ENCODE assay signal across 26 cellular contexts in genomic region chr4:186935881-186936280, GRCh38.
DNase-seq lines count a peak whose midpoint lies in the region; TF ChIP-seq lines count a peak whose summit lies in the region.
"Had no signal": no experiment of that assay in that cellular context is flagged by ENCODE, and none has a peak within 500 bp of the region (broad histone marks: within the 10 kb centered on the region; RNA-seq: fewer than 3 reads in every experiment).

No MANE protein-coding gene starts in this region.

- H3K4me1 Mint-ChIP-seq in MCF 10A (ENCODE audit: insufficient read depth, unreplicated experiment) (peaks cover 29% of the 10 kb centered on the region), osteocyte (ENCODE audit: unreplicated experiment) (peaks cover 27% of the 10 kb centered on the region)
- H3K4me1 Mint-ChIP-seq: activated naive CD4-positive, alpha-beta T cell treated with anti-CD3 and anti-CD28 coated beads, Interleukin-2, amount 50 U/mL, for 24 hours; naive B cell had no signal

- H3K9ac ChIP-seq in mammary epithelial cell (ENCODE audit: insufficient read depth, low read length): no peak overlapping the region

- H2AFZ ChIP-seq in mammary epithelial cell (ENCODE audit: low read depth, low read length): no peak overlapping the region

- dilution Hi-C loops in mammary epithelial cell (cut with HindIII; ENCODE audit: low sequenced_read_pairs): no loop called here

- H3K79me2 ChIP-seq in mammary epithelial cell (ENCODE audit: insufficient read depth, low read length): no peaks in the 10 kb centered on the region

- DNase-seq in mammary epithelial cell (peak; percentile 40), MCF 10A (ENCODE audit: unreplicated experiment) (no peak), fibroblast of villous mesenchyme (ENCODE audit: low read depth) (peak; percentile 10), osteocyte (ENCODE audit: extremely low spot score, unreplicated experiment) (no peak), uterus (no peak), nucleus accumbens (lab: John Stamatoyannopoulos, UW) (no peak), HK-2 (ENCODE audit: unreplicated experiment) (no peak), islet precursor cell (no peak)
- DNase-seq: activated CD4-positive, alpha-beta T cell treated with anti-CD3 and anti-CD28 coated beads for 4 hours; anterior cingulate cortex; caudate nucleus; CD4-positive, alpha-beta T cell; dermis blood vessel endothelial cell; DMS 273 treated with DMSO at 0.1 percent for 48 hours; naive B cell; NCI-H1048; NCI-H187; NCI-H69; right cardiac atrium; RPMI8226; T-helper 2 cell had no signal

- H3K4me3 ChIP-seq in mammary epithelial cell (replicated peaks in 1 of 3; ENCODE audit: insufficient read depth in 1 of 3, low read depth in 2 of 3, low read length in 3 of 3): no peak overlapping the region
- H3K4me3 ChIP-seq in fibroblast of villous mesenchyme (ENCODE audit: low read depth, low read length): no peak overlapping the region
- H3K4me3 ChIP-seq in uterus: no peak overlapping the region
- H3K4me3 ChIP-seq: lung had no signal

- H3K4me3 Mint-ChIP-seq in MCF 10A (ENCODE audit: unreplicated experiment) (no peak overlapping the region), osteocyte (ENCODE audit: unreplicated experiment) (no peak overlapping the region)
- H3K4me3 Mint-ChIP-seq: activated naive CD4-positive, alpha-beta T cell treated with anti-CD3 and anti-CD28 coated beads, Interleukin-2, amount 50 U/mL, for 24 hours; CD4-positive, alpha-beta T cell; naive B cell; stimulated activated naive CD8-positive, alpha-beta T cell treated with anti-CD3 and anti-CD28 coated beads, Interleukin-15, Interleukin-2, amounts not matched to agents 100 ng/mL and 50 ng/mL, for 24 hours had no signal

- TF ChIP-seq CTCF in mammary epithelial cell (conservative IDR thresholded peaks at IDR 0.05 in 1 of 2, IDR thresholded peaks at IDR 0.05 in 1 of 2; ENCODE audit: extremely low read depth in 1 of 2, insufficient read depth in 1 of 2, low read depth in 1 of 2, low read length in 2 of 2) (no peak), MCF 10A (IDR thresholded peaks at IDR 0.05; ENCODE audit: unreplicated experiment) (no peak), fibroblast of villous mesenchyme (IDR thresholded peaks at IDR 0.05; ENCODE audit: insufficient read depth, low read depth, low read length) (no peak), osteocyte (IDR thresholded peaks at IDR 0.05) (no peak), uterus (IDR thresholded peaks at IDR 0.05) (no peak)

- no peak for TF ChIP-seq POLR2A in uterus (IDR thresholded peaks at IDR 0.05)

- intact Hi-C loops in mammary epithelial cell (cut with micrococcal nuclease): loop anchor here (10.0 kb wide), 4 partner anchors 91 to 669 kb away; no protein-coding TSS in a partner anchor
- intact Hi-C loops in MCF 10A (cut with micrococcal nuclease): no loop called here
- intact Hi-C loops in uterus (cut with DNase I; ENCODE audit: low total_unique reads): no loop called here

- H3K27ac ChIP-seq in mammary epithelial cell (ENCODE audit: insufficient read depth, low read depth, low read length) (no peak overlapping the region), uterus (peak overlapping the region; percentile 45 to 62)
- H3K27ac ChIP-seq: 22Rv1 had no signal

- no peaks in the 10 kb centered on the region for H4K20me1 ChIP-seq in mammary epithelial cell (ENCODE audit: insufficient read depth, low read length)

- WGBS in mammary epithelial cell (ENCODE audit: low coverage, missing lambda C conversion rate): 76% methylated on average over 4 of the region's 4 CpGs

- no peaks in the 10 kb centered on the region for H3K27me3 Mint-ChIP-seq in MCF 10A (ENCODE audit: insufficient read depth, unreplicated experiment)
- no peaks in the 10 kb centered on the region for H3K27me3 Mint-ChIP-seq in osteocyte (ENCODE audit: unreplicated experiment)
- H3K27me3 Mint-ChIP-seq: activated naive CD4-positive, alpha-beta T cell treated with anti-CD3 and anti-CD28 coated beads, Interleukin-2, amount 50 U/mL, for 24 hours; CD4-positive, alpha-beta T cell; naive B cell; stimulated activated naive CD8-positive, alpha-beta T cell treated with anti-CD3 and anti-CD28 coated beads, Interleukin-15, Interleukin-2, amounts not matched to agents 100 ng/mL and 50 ng/mL, for 24 hours had no signal

- H3K36me3 Mint-ChIP-seq in MCF 10A (ENCODE audit: insufficient read depth, unreplicated experiment) (no peaks in the 10 kb centered on the region), osteocyte (ENCODE audit: unreplicated experiment) (no peaks in the 10 kb centered on the region)
- H3K36me3 Mint-ChIP-seq: activated naive CD4-positive, alpha-beta T cell treated with anti-CD3 and anti-CD28 coated beads, Interleukin-2, amount 50 U/mL, for 24 hours; naive B cell had no signal

- peaks cover 10% of the 10 kb centered on the region for H3K9me3 Mint-ChIP-seq in MCF 10A (ENCODE audit: unreplicated experiment)
- H3K9me3 Mint-ChIP-seq in osteocyte (ENCODE audit: unreplicated experiment): no peaks in the 10 kb centered on the region

- CTCF ChIA-PET in mammary epithelial cell (lab: Charles Lee; ENCODE audit: low non-redundant PET) (no interaction called here), MCF 10A (lab: Yijun Ruan, JAX) (no interaction called here)

- H3K9me3 ChIP-seq in mammary epithelial cell (replicated peaks; ENCODE audit: insufficient read depth, low read length) (no peaks in the 10 kb centered on the region), uterus (no peaks in the 10 kb centered on the region)
- H3K9me3 ChIP-seq: tibial nerve had no signal

- BruUV-seq in mammary epithelial cell (replicated peaks; lab: Mats Ljungman, UMichigan): no TSS peak
- BruUV-seq in MCF 10A (replicated peaks; lab: Mats Ljungman, UMichigan): no TSS peak

- no peak overlapping the region for H3K4me2 ChIP-seq in mammary epithelial cell (ENCODE audit: insufficient read depth, low read depth, low read length)

- POLR2A ChIA-PET in MCF 10A (lab: Yijun Ruan, JAX): no interaction called here

- H3K27me3 ChIP-seq in mammary epithelial cell (ENCODE audit: insufficient read depth, low read length) (no peaks in the 10 kb centered on the region), uterus (no peaks in the 10 kb centered on the region)
- H3K27me3 ChIP-seq: tibial nerve had no signal

- H3K27ac Mint-ChIP-seq in MCF 10A (ENCODE audit: low read depth, unreplicated experiment) (no peak overlapping the region), osteocyte (ENCODE audit: unreplicated experiment) (peak overlapping the region; percentile 97)
- H3K27ac Mint-ChIP-seq: activated naive CD4-positive, alpha-beta T cell treated with anti-CD3 and anti-CD28 coated beads, Interleukin-2, amount 50 U/mL, for 24 hours; CD4-positive, alpha-beta T cell; naive B cell; stimulated activated naive CD8-positive, alpha-beta T cell treated with anti-CD3 and anti-CD28 coated beads, Interleukin-15, Interleukin-2, amounts not matched to agents 100 ng/mL and 50 ng/mL, for 24 hours had no signal

- H3K36me3 ChIP-seq in mammary epithelial cell (ENCODE audit: insufficient read depth, low read length) (no peaks in the 10 kb centered on the region), uterus (no peaks in the 10 kb centered on the region)
- H3K36me3 ChIP-seq: tibial nerve had no signal

- in situ Hi-C loops in mammary epithelial cell (cut with MboI; ENCODE audit: low sequenced_read_pairs in 2 of 2): loop anchor here in 1 of 2 donors (25.0 kb wide), 1 partner anchor 199 kb away; no protein-coding TSS in a partner anchor

- peaks cover 27% of the 10 kb centered on the region for H3K4me1 ChIP-seq in mammary epithelial cell (ENCODE audit: insufficient read depth, low read length)
- H3K4me1 ChIP-seq in uterus: no peaks in the 10 kb centered on the region
- H3K4me1 ChIP-seq: tibial nerve had no signal

Comparison
In these comparisons a context has a peak if more than half of its experiments do, and no peak if none do; other contexts are left out.
1. DNase-seq: peak in mammary epithelial cell (single experiment) and fibroblast of villous mesenchyme (single experiment); none in MCF 10A (single experiment), osteocyte (single experiment), uterus (0 of 2), nucleus accumbens (0 of 56), HK-2 (single experiment) and islet precursor cell (single experiment).